In the genomic region with DNA sequence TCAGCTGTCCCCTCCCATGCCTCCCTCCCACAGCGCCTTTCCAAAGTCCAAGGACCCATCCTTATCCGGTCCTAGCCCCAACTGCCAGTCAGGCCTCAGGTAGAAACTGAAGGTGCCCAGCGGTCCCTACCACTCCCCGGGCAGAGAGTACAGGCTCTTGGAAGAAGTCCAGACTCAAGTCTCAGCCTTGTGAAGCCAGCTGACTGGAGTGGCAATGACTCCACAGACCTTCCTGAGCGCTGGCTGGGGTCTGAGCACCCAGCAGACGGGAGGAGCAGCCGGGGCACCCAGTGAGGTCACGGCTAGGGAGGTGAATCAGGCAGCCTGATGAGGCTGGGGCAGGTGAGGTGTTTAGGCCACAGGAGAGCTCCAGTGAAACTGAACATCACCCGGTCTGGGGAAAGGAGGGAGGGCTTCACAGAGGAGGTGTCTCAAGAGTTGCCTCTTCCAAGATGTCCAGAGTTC, we compare ENCODE assay signal across 1 cellular context.
TF ChIP-seq lines count a peak whose summit lies in the region.

No MANE protein-coding gene starts in this region.

TF ChIP-seq in GM23338, 12 proteins besides CTCF, POLR2A, EP300 and RAD21 (continued from another document):
- TF ChIP-seq REST (IDR thresholded peaks at IDR 0.05; ENCODE audit: unreplicated experiment), result no peak
- TF ChIP-seq, protein P1, sequence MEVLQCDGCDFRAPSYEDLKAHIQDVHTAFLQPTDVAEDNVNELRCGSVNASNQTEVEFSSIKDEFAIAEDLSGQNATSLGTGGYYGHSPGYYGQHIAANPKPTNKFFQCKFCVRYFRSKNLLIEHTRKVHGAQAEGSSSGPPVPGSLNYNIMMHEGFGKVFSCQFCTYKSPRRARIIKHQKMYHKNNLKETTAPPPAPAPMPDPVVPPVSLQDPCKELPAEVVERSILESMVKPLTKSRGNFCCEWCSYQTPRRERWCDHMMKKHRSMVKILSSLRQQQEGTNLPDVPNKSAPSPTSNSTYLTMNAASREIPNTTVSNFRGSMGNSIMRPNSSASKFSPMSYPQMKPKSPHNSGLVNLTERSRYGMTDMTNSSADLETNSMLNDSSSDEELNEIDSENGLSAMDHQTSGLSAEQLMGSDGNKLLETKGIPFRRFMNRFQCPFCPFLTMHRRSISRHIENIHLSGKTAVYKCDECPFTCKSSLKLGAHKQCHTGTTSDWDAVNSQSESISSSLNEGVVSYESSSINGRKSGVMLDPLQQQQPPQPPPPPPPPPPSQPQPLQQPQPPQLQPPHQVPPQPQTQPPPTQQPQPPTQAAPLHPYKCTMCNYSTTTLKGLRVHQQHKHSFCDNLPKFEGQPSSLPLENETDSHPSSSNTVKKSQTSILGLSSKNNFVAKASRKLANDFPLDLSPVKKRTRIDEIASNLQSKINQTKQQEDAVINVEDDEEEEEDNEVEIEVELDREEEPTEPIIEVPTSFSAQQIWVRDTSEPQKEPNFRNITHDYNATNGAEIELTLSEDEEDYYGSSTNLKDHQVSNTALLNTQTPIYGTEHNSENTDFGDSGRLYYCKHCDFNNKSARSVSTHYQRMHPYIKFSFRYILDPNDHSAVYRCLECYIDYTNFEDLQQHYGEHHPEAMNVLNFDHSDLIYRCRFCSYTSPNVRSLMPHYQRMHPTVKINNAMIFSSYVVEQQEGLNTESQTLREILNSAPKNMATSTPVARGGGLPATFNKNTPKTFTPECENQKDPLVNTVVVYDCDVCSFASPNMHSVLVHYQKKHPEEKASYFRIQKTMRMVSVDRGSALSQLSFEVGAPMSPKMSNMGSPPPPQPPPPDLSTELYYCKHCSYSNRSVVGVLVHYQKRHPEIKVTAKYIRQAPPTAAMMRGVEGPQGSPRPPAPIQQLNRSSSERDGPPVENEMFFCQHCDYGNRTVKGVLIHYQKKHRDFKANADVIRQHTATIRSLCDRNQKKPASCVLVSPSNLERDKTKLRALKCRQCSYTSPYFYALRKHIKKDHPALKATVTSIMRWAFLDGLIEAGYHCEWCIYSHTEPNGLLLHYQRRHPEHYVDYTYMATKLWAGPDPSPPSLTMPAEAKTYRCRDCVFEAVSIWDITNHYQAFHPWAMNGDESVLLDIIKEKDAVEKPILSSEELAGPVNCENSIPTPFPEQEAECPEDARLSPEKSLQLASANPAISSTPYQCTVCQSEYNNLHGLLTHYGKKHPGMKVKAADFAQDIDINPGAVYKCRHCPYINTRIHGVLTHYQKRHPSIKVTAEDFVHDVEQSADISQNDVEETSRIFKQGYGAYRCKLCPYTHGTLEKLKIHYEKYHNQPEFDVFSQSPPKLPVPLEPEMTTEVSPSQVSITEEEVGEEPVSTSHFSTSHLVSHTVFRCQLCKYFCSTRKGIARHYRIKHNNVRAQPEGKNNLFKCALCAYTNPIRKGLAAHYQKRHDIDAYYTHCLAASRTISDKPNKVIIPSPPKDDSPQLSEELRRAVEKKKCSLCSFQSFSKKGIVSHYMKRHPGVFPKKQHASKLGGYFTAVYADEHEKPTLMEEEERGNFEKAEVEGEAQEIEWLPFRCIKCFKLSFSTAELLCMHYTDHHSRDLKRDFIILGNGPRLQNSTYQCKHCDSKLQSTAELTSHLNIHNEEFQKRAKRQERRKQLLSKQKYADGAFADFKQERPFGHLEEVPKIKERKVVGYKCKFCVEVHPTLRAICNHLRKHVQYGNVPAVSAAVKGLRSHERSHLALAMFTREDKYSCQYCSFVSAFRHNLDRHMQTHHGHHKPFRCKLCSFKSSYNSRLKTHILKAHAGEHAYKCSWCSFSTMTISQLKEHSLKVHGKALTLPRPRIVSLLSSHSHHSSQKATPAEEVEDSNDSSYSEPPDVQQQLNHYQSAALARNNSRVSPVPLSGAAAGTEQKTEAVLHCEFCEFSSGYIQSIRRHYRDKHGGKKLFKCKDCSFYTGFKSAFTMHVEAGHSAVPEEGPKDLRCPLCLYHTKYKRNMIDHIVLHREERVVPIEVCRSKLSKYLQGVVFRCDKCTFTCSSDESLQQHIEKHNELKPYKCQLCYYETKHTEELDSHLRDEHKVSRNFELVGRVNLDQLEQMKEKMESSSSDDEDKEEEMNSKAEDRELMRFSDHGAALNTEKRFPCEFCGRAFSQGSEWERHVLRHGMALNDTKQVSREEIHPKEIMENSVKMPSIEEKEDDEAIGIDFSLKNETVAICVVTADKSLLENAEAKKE (CRISPR knock-in tag; IDR thresholded peaks at IDR 0.05), result no peak
- TF ChIP-seq ZNF331 (CRISPR knock-in tag; IDR thresholded peaks at IDR 0.05; ENCODE audit: low read depth), result no peak
- no peak for TF ChIP-seq ZNF114 (CRISPR knock-in tag; IDR thresholded peaks at IDR 0.05)
TF ChIP-seq in GM23338: peak in this region for 0.
